ENCODE assay signal across 14 cellular contexts in genomic region chr20:63758152-63758551, GRCh38.
DNase-seq lines count a peak whose midpoint lies in the region; ATAC-seq, FAIRE-seq and TF ChIP-seq lines count a peak whose summit lies in the region.
"Had no signal": no experiment of that assay in that cellular context is flagged by ENCODE, and none has a peak within 500 bp of the region (broad histone marks: within the 10 kb centered on the region; RNA-seq: fewer than 3 reads in every experiment).

No MANE protein-coding gene starts in this region.

- peaks cover 57% of the 10 kb centered on the region for H3K27me3 Mint-ChIP-seq in activated naive CD4-positive, alpha-beta T cell treated with anti-CD3 and anti-CD28 coated beads, Interleukin-2, amount 10 ng/mL, durations not matched to agents 7 days and 5 days
- no peaks in the 10 kb centered on the region for H3K27me3 Mint-ChIP-seq in nephron progenitor cell (ENCODE audit: low read depth, poor library complexity)
- H3K27me3 Mint-ChIP-seq: CD4-positive, alpha-beta T cell had no signal

- FAIRE-seq in HTR-8/SVneo (lab: Jason Lieb, UNC): peak; percentile 44
- FAIRE-seq: H54 had no signal

- peak overlapping the region; percentile 45 for H3K27ac Mint-ChIP-seq in activated naive CD4-positive, alpha-beta T cell treated with anti-CD3 and anti-CD28 coated beads, Interleukin-2, amount 10 ng/mL, durations not matched to agents 7 days and 5 days
- peak overlapping the region; percentile 68 for H3K27ac Mint-ChIP-seq in nephron progenitor cell
- H3K27ac Mint-ChIP-seq: CD4-positive, alpha-beta T cell; IgD-negative memory B cell had no signal

- H3K36me3 Mint-ChIP-seq in activated naive CD4-positive, alpha-beta T cell treated with anti-CD3 and anti-CD28 coated beads, Interleukin-2, amount 10 ng/mL, durations not matched to agents 7 days and 5 days: no peaks in the 10 kb centered on the region
- peaks cover 82% of the 10 kb centered on the region for H3K36me3 Mint-ChIP-seq in nephron progenitor cell (ENCODE audit: low read depth)
- H3K36me3 Mint-ChIP-seq: IgD-negative memory B cell had no signal

- no peak for TF ChIP-seq CTCF in nephron progenitor cell (IDR thresholded peaks at IDR 0.05)

- CTCF ChIA-PET in activated naive CD4-positive, alpha-beta T cell treated with anti-CD3 and anti-CD28 coated beads, Interleukin-2, amount 10 ng/mL, durations not matched to agents 7 days and 5 days (lab: Charles Lee): no interaction called here

- no peak overlapping the region for H3K4me3 Mint-ChIP-seq in activated naive CD4-positive, alpha-beta T cell treated with anti-CD3 and anti-CD28 coated beads, Interleukin-2, amount 10 ng/mL, durations not matched to agents 7 days and 5 days
- no peak overlapping the region for H3K4me3 Mint-ChIP-seq in nephron progenitor cell
- H3K4me3 Mint-ChIP-seq: CD4-positive, alpha-beta T cell; IgD-negative memory B cell had no signal

- DNase-seq in activated naive CD4-positive, alpha-beta T cell treated with anti-CD3 and anti-CD28 coated beads, Interleukin-2, amount 10 ng/mL, durations not matched to agents 7 days and 5 days: no peak
- DNase-seq in activated naive CD4-positive, alpha-beta T cell (lab: John Stamatoyannopoulos, UW): no peak
- DNase-seq in HTR-8/SVneo (ENCODE audit: insufficient read length, low spot score) (no peak), nephron progenitor cell (no peak)
- DNase-seq in activated CD4-positive, alpha-beta T cell treated with anti-CD3 and anti-CD28 coated beads for 48 hours: no peak
- DNase-seq in activated CD8-positive, alpha-beta memory T cell treated with anti-CD3 and anti-CD28 coated beads, Interleukin-2, amount 50 U/mL, for 48 hours: no peak
- DNase-seq: 8988T; Calu3; CD4-positive, alpha-beta T cell; DMS 273 treated with DMSO at 0.1 percent for 48 hours; GM23248 had no signal

- peaks cover 20% of the 10 kb centered on the region for H3K4me1 Mint-ChIP-seq in activated naive CD4-positive, alpha-beta T cell treated with anti-CD3 and anti-CD28 coated beads, Interleukin-2, amount 10 ng/mL, durations not matched to agents 7 days and 5 days
- peaks cover 25% of the 10 kb centered on the region for H3K4me1 Mint-ChIP-seq in nephron progenitor cell

- H3K9me3 Mint-ChIP-seq in activated naive CD4-positive, alpha-beta T cell treated with anti-CD3 and anti-CD28 coated beads, Interleukin-2, amount 10 ng/mL, durations not matched to agents 7 days and 5 days: no peaks in the 10 kb centered on the region
- peaks cover 14% of the 10 kb centered on the region for H3K9me3 Mint-ChIP-seq in nephron progenitor cell
- H3K9me3 Mint-ChIP-seq: CD4-positive, alpha-beta T cell had no signal

- ATAC-seq in GM21390 (IDR thresholded peaks at IDR 0.05; ENCODE audit: unreplicated experiment): no peak
